In genomic region chr19:45730389-45731288, GRCh38 we compare ENCODE assay signal across 8 cellular contexts. TPM values are rescaled to one million over a fixed set of nuclear protein-coding genes. Genes with fewer than 3 reads are reported as not detected.
A peak's percentile ranks its signal among the peaks of the same experiment; 100 is the strongest.
DNase-seq lines count a peak whose midpoint lies in the region; ATAC-seq, FAIRE-seq and TF ChIP-seq lines count a peak whose summit lies in the region.

A gene with protein sequence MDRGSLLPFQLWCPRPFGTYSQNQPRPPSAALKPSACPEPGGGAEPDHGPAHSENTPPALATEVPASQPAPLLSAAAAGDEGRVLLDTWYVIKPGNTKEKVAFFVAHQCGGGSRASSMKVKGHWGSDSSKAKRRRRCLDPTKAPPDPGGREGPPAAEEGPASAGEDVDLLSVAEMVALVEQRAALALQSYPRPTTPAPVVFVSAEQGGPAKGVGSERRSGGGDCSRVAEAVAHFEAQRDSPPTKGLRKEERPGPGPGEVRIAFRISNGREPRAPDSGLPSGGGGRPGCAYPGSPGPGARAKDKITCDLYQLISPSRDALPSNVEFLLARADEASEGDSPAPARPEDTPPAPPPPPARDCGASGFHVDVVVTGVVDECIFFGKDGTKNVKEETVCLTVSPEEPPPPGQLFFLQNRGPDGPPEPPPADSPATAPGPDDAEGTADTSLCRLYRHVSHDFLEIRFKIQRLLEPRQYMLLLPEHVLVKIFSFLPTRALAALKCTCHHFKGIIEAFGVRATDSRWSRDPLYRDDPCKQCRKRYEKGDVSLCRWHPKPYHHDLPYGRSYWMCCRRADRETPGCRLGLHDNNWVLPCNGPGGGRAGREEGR (minus strand): TSS chr19:45730896. CDS start chr19:45713495, 17,401 bp downstream.

- H3K4me3 ChIP-seq in choroid plexus epithelial cell (ENCODE audit: low read depth, low read length) (peak within 1 kb of the TSS; percentile 92), kidney (ENCODE audit: low read length in 2 of 2) (peak within 1 kb of the TSS; percentile 61 to 74)

- H3K36me3 ChIP-seq in kidney (ENCODE audit: control insufficient read depth in 1 of 2, insufficient read depth in 2 of 2, low read length in 2 of 2): no peaks in the 10 kb centered on the region

- peak; percentile 43 for TF ChIP-seq CTCF in choroid plexus epithelial cell (conservative IDR thresholded peaks at IDR 0.05; ENCODE audit: low read depth, low read length)
- TF ChIP-seq CTCF in kidney (IDR thresholded peaks at IDR 0.05; ENCODE audit: borderline replicate concordance, extremely low read depth, insufficient read depth): peak; percentile 14

- no peaks in the 10 kb centered on the region for H3K9me3 ChIP-seq in kidney (ENCODE audit: control insufficient read depth in 1 of 2, low read length in 2 of 2)

- H3K27ac ChIP-seq in kidney (ENCODE audit: low read depth in 2 of 2, low read length in 2 of 2): peak within 1 kb of the TSS in 1 of 2 donors; percentile 49

- DNase-seq in Ammon's horn (ENCODE audit: low spot score): peak; percentile 99
- peak; percentile 98 for DNase-seq in NCI-H510A treated with DMSO at 0.1 percent for 48 hours (lab: John Stamatoyannopoulos, UW)
- peak; percentile 88 to 91 for DNase-seq in activated CD4-positive, alpha-beta T cell treated with anti-CD3 and anti-CD28 coated beads for 24 hours (ENCODE audit: low read depth in 2 of 2)
- DNase-seq in choroid plexus epithelial cell (ENCODE audit: low read depth): peak; percentile 99
- peak; percentile 98 for DNase-seq in kidney
- peak; percentile 96 for DNase-seq in stimulated activated CD4-positive, alpha-beta T cell treated with anti-CD3 and anti-CD28 coated beads, Interleukin-15, amount 100 ng/mL, for 24 hours

- H3K4me1 ChIP-seq in kidney (ENCODE audit: control insufficient read depth in 1 of 2, insufficient read depth in 1 of 2, low read depth in 1 of 2, low read length in 2 of 2): peaks cover 0 to 6% of the 10 kb centered on the region in 2 donors

- H3K9ac ChIP-seq in kidney (ENCODE audit: low read length in 2 of 2): peak within 1 kb of the TSS; percentile 45 to 71

- FAIRE-seq in kidney (lab: Jason Lieb, UNC): peak; percentile 95

- peak; percentile 83 for ATAC-seq in GM19043 (IDR thresholded peaks at IDR 0.05; ENCODE audit: low read depth, unreplicated experiment)
- ATAC-seq in HG03432 (IDR thresholded peaks at IDR 0.05; ENCODE audit: unreplicated experiment): peak; percentile 85

- intact Hi-C loops in kidney (cut with DNase I): no loop called here

RNA-seq across cellular contexts. Expression of the gene that starts here (rescaled TPM):
- 16.6 TPM for total RNA-seq in kidney
- polyA plus RNA-seq in kidney (ENCODE audit: insufficient read depth, low read depth, low replicate concordance): 6.5 TPM
